In the genomic region with DNA sequence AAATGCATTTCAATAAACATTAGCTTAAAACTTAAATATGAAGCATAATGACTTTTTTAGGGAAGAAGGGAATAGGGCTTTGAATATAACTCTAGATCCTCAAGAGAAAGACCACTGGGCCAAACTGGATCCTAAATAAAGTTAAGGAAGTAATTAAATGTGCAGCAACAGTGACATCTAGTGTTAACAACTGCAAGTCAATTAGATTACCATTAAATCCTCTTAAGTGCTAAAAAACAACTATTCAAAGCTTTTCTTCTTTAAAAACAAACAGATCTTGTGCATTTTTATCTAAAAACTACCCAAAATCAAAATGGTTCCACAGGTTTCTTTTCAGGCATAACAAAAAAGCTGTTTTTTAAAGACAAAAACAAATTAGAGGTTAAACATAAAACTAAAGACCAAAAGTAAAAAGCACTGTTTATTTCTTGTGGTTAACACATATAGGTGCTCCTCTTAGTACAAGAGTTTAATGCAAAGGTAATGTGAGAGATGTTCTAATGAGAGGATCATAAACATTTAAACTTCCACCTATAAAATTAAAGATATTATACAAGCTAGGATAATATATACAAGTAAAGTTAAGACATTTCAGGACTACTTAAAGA, we compare ENCODE assay signal across 8 cellular contexts.
DNase-seq lines count a peak whose midpoint lies in the region; ATAC-seq and TF ChIP-seq lines count a peak whose summit lies in the region.

No MANE protein-coding gene starts in this region.

- H3K27ac ChIP-seq in RWPE1 (no peak overlapping the region), muscle layer of duodenum (ENCODE audit: low read length) (peak overlapping the region; percentile 66)

- no peak overlapping the region for H3K4me3 Mint-ChIP-seq in activated T-cell treated with anti-CD3 and anti-CD28 coated beads, Interleukin-2, amount 50 U/mL, for 4 hours

- H3K4me1 ChIP-seq in muscle layer of duodenum (ENCODE audit: control insufficient read depth in 1 of 2, insufficient read depth in 2 of 2, low read length in 2 of 2), result peaks cover 13 to 25% of the 10 kb centered on the region in 2 donors

- H3K27me3 ChIP-seq in muscle layer of duodenum (ENCODE audit: low read depth, low read length), result no peaks in the 10 kb centered on the region

- no peaks in the 10 kb centered on the region for H3K27me3 Mint-ChIP-seq in activated T-cell treated with anti-CD3 and anti-CD28 coated beads, Interleukin-2, amount 50 U/mL, for 4 hours (ENCODE audit: low read depth)

- POLR2A ChIA-PET in RWPE1 (lab: Yijun Ruan, JAX; ENCODE audit: low non-redundant PET), result interaction anchor here (0.9 kb wide), 1 partner anchor 257 kb away, joined by 6 read pairs; no protein-coding TSS in a partner anchor

- H3K4me3 ChIP-seq in epithelial cell of esophagus (ENCODE audit: low read length), result no peak overlapping the region
- no peak overlapping the region for H3K4me3 ChIP-seq in muscle layer of duodenum (ENCODE audit: low read depth in 1 of 2, low read length in 2 of 2)

- H3K36me3 ChIP-seq in muscle layer of duodenum (ENCODE audit: control insufficient read depth in 1 of 2, insufficient read depth in 2 of 2, low read length in 2 of 2), result no peaks in the 10 kb centered on the region

- H3K36me3 Mint-ChIP-seq in activated T-cell treated with anti-CD3 and anti-CD28 coated beads, Interleukin-2, amount 50 U/mL, for 4 hours (ENCODE audit: insufficient read depth), result peaks cover 26% of the 10 kb centered on the region

- TF ChIP-seq CTCF in RWPE1 (conservative IDR thresholded peaks at IDR 0.05; ENCODE audit: low read depth) (peak; percentile 70), epithelial cell of esophagus (IDR thresholded peaks at IDR 0.05; ENCODE audit: insufficient read depth, low read depth, low read length, missing control alignments) (peak; percentile 37)

- H3K9me3 Mint-ChIP-seq in activated T-cell treated with anti-CD3 and anti-CD28 coated beads, Interleukin-2, amount 50 U/mL, for 4 hours, result no peaks in the 10 kb centered on the region

- DNase-seq in EH (ENCODE audit: low read depth) (peak; percentile 77), NCI-H1092 (lab: John Stamatoyannopoulos, UW) (peak; percentile 56), RWPE1 (ENCODE audit: low spot score) (peak; percentile 27), epithelial cell of esophagus (ENCODE audit: low read depth) (peak; percentile 79), ecto neural progenitor cell (ENCODE audit: low spot score) (no peak)
- no peak for DNase-seq in activated T-cell treated with anti-CD3 and anti-CD28 coated beads, Interleukin-2, amount 50 U/mL, for 4 hours
- DNase-seq in activated CD8-positive, alpha-beta memory T cell treated with anti-CD3 and anti-CD28 coated beads for 24 hours, result no peak

- CTCF ChIA-PET in RWPE1 (lab: Yijun Ruan, JAX), result interaction anchor here (0.6 to 2.4 kb wide), 24 partner anchors 8 to 1337 kb away, joined by 3 to 13 read pairs (median 4); no protein-coding TSS in a partner anchor

- peaks cover 11% of the 10 kb centered on the region for H3K4me1 Mint-ChIP-seq in activated T-cell treated with anti-CD3 and anti-CD28 coated beads, Interleukin-2, amount 50 U/mL, for 4 hours (ENCODE audit: low read depth)

- no peak for ATAC-seq in activated T-cell treated with anti-CD3 and anti-CD28 coated beads, Interleukin-2, amount 50 U/mL, for 4 hours

- no peaks in the 10 kb centered on the region for H3K9me3 ChIP-seq in muscle layer of duodenum (ENCODE audit: control insufficient read depth in 1 of 2, low read length in 2 of 2)

Comparison
In these comparisons a context has a peak if more than half of its experiments do, and no peak if none do; other contexts are left out.
1. DNase-seq: peak in EH (single experiment), NCI-H1092 (single experiment), RWPE1 (single experiment) and epithelial cell of esophagus (single experiment); none in ecto neural progenitor cell (single experiment), activated T-cell treated with anti-CD3 and anti-CD28 coated beads, Interleukin-2, amount 50 U/mL, for 4 hours (single experiment) and activated CD8-positive, alpha-beta memory T cell treated with anti-CD3 and anti-CD28 coated beads for 24 hours (single experiment).